ENCODE assay signal across 8 cellular contexts in genomic region chrX:48003758-48004457, GRCh38. TPM values are rescaled to one million over a fixed set of nuclear protein-coding genes. Genes with fewer than 3 reads are reported as not detected.
DNase-seq lines count a peak whose midpoint lies in the region; ATAC-seq and TF ChIP-seq lines count a peak whose summit lies in the region.

Gene ZNF182 (minus strand): TSS chrX:48003989. CDS start chrX:48002609, 1,380 bp downstream.

- no peaks in the 10 kb centered on the region for H3K27me3 ChIP-seq in muscle layer of duodenum (ENCODE audit: low read depth, low read length)

- DNase-seq in DMS53 (lab: John Stamatoyannopoulos, UW) (peak; percentile 97), KG1 (lab: John Stamatoyannopoulos, UW) (peak; percentile 59)
- DNase-seq in activated T-cell treated with anti-CD3 and anti-CD28 coated beads, Interleukin-2, amount 50 U/mL, for 48 hours, result peak; percentile 91 to 92
- peak; percentile 72 to 80 for DNase-seq in stimulated activated CD8-positive, alpha-beta memory T cell treated with anti-CD3 and anti-CD28 coated beads, Interleukin-7, amount 100 ng/mL, for 1 hour (ENCODE audit: low read depth in 2 of 2)

- H3K27ac ChIP-seq in muscle layer of duodenum (ENCODE audit: low read length), result peak within 1 kb of the TSS; percentile 80

- peak within 1 kb of the TSS; percentile 71 to 83 for H3K4me3 ChIP-seq in muscle layer of duodenum (ENCODE audit: low read depth in 1 of 2, low read length in 2 of 2)

- H3K36me3 ChIP-seq in muscle layer of duodenum (ENCODE audit: control insufficient read depth in 1 of 2, insufficient read depth in 2 of 2, low read length in 2 of 2), result no peaks in the 10 kb centered on the region

- H3K9me3 ChIP-seq in muscle layer of duodenum (ENCODE audit: control insufficient read depth in 1 of 2, low read length in 2 of 2), result no peaks in the 10 kb centered on the region

- H3K4me1 ChIP-seq in muscle layer of duodenum (ENCODE audit: control insufficient read depth in 1 of 2, insufficient read depth in 2 of 2, low read length in 2 of 2), result peaks cover 0 to 5% of the 10 kb centered on the region in 2 donors

- peak; percentile 89 for ATAC-seq in GM21717 (IDR thresholded peaks at IDR 0.05; ENCODE audit: unreplicated experiment)
- ATAC-seq in esophagus mucosa, result peak; percentile 92

TF ChIP-seq in PFSK-1, 5 proteins besides CTCF, POLR2A, EP300 and RAD21:
- peak; percentile 79; the same call in 1 of the 2 replicates for TF ChIP-seq TAF1 (IDR thresholded peaks at IDR 0.05; ENCODE audit: borderline replicate concordance, insufficient read depth, low read length)
- TF ChIP-seq POLR2AphosphoS5 (IDR thresholded peaks at IDR 0.05; ENCODE audit: low read depth, low read length), result 0 out of 2 replicates have a peak, but pooled peaks have one; percentile 49
- peak; percentile 98 for TF ChIP-seq FOXP2 (optimal IDR thresholded peaks at IDR 0.05; ENCODE audit: borderline replicate concordance, extremely low read depth, extremely low read length, insufficient read depth)
- no peak for TF ChIP-seq REST (IDR thresholded peaks at IDR 0.05; ENCODE audit: insufficient read depth in 1 of 2, low read depth in 2 of 2, low read length in 2 of 2)
- no peak for TF ChIP-seq SIN3A (IDR thresholded peaks at IDR 0.05; ENCODE audit: borderline replicate concordance, insufficient read depth, low read length)

RNA-seq across cellular contexts. Expression of gene ZNF182, which starts in this region (rescaled TPM):
- polyA plus RNA-seq in PFSK-1 (2012; ENCODE audit: insufficient read length, low read depth), result 4.1 TPM
- 1.7 TPM for total RNA-seq in esophagus mucosa

Comparison
In these comparisons a context has a peak if more than half of its experiments do, and no peak if none do; other contexts are left out.
1. Peak in every context shown above with its lines: DNase-seq, ATAC-seq, H3K4me3 ChIP-seq and H3K27ac ChIP-seq.